ENCODE assay signal across 12 cellular contexts in the genomic region with DNA sequence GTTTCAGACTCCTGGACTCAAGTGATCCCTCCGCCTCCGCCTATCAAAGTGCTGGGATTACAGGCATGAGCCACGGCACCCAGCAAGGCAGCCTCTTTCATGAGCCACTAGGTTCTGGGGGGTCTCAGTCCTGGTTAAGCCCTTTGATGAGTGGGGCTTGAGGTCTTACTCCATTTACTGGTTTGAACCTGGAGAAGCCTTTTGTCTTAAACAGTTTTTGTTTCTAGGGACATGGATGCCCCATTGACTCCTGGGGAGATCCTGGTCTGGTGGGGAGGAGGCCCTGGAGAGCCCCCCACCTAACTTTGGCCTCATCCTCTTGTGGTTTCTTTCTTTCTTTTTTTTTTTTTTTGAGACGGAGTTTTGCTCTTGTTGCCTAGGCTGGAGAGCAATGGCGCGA. TPM values are rescaled to one million over a fixed set of nuclear protein-coding genes. Genes with fewer than 3 reads are reported as not detected.
DNase-seq lines count a peak whose midpoint lies in the region; ATAC-seq and TF ChIP-seq lines count a peak whose summit lies in the region.
"Had no signal": no experiment of that assay in that cellular context is flagged by ENCODE, and none has a peak within 500 bp of the region (broad histone marks: within the 10 kb centered on the region; RNA-seq: fewer than 3 reads in every experiment).

No MANE protein-coding gene starts in this region.

- POLR2A ChIA-PET in activated CD4-positive, alpha-beta T cell treated with anti-CD3 and anti-CD28 coated beads for 36 hours (lab: Charles Lee), result no interaction called here

- CTCF ChIA-PET in activated CD4-positive, alpha-beta T cell treated with anti-CD3 and anti-CD28 coated beads for 36 hours (lab: Charles Lee), result no interaction called here

- H3K79me2 ChIP-seq in Loucy (ENCODE audit: insufficient read depth, low read length), result peaks cover 97% of the 10 kb centered on the region

- H2AFZ ChIP-seq in Loucy (ENCODE audit: low read length), result no peak overlapping the region

- no peaks in the 10 kb centered on the region for H3K9me3 Mint-ChIP-seq in activated CD4-positive, alpha-beta T cell treated with anti-CD3 and anti-CD28 coated beads for 36 hours (ENCODE audit: low read depth)
- no peaks in the 10 kb centered on the region for H3K9me3 Mint-ChIP-seq in effector memory CD8-positive, alpha-beta T cell

- no peak for ATAC-seq in activated CD4-positive, alpha-beta T cell treated with anti-CD3 and anti-CD28 coated beads for 36 hours
- ATAC-seq in effector memory CD8-positive, alpha-beta T cell (replicated peaks), result no peak
- ATAC-seq in psoas muscle (no peak), HG02840 (IDR thresholded peaks at IDR 0.05; ENCODE audit: low FRiP score, unreplicated experiment) (no peak), GM18502 (IDR thresholded peaks at IDR 0.05; ENCODE audit: poor library complexity, unreplicated experiment) (no peak)
- ATAC-seq: left lung had no signal

- intact Hi-C loops in activated CD4-positive, alpha-beta T cell treated with anti-CD3 and anti-CD28 coated beads for 36 hours (cut with DNase I, micrococcal nuclease), result no loop called here
- intact Hi-C loops in psoas muscle (cut with DNase I), result no loop called here
- intact Hi-C loops in testis (cut with DNase I; ENCODE audit: low total_unique reads), result no loop called here

- H3K4me1 ChIP-seq in Loucy (ENCODE audit: insufficient read depth, low read length, poor library complexity, severe bottlenecking) (peaks cover 68% of the 10 kb centered on the region), psoas muscle (peaks cover 100% of the 10 kb centered on the region), testis (peaks cover 79% of the 10 kb centered on the region)

- TF ChIP-seq CTCF in Loucy (conservative IDR thresholded peaks at IDR 0.05; ENCODE audit: low read length) (no peak), psoas muscle (IDR thresholded peaks at IDR 0.05) (no peak), testis (IDR thresholded peaks at IDR 0.05) (no peak)

- H3K9ac ChIP-seq in Loucy (ENCODE audit: low read depth, low read length, poor library complexity, severe bottlenecking), result no peak overlapping the region

- 75 to 91% (median 87%) methylated on average over 6 of the region's 6 CpGs for WGBS in psoas muscle, 3 donors
- WGBS in testis, 2 donors, result 86 to 87% methylated on average over 6 of the region's 6 CpGs

- H3K27me3 ChIP-seq in Loucy (ENCODE audit: insufficient read depth, low read length, poor library complexity, severe bottlenecking), result no peaks in the 10 kb centered on the region
- H3K27me3 ChIP-seq in psoas muscle (ENCODE audit: insufficient read depth in 3 of 3, low read length in 2 of 3), result no peaks in the 10 kb centered on the region
- no peaks in the 10 kb centered on the region for H3K27me3 ChIP-seq in testis
- H3K27me3 ChIP-seq: left lung had no signal

- H3F3A ChIP-seq in Loucy (ENCODE audit: low read depth), result peaks cover 12% of the 10 kb centered on the region

- H3K4me1 Mint-ChIP-seq in activated CD4-positive, alpha-beta T cell treated with anti-CD3 and anti-CD28 coated beads for 36 hours, result peaks cover 91% of the 10 kb centered on the region
- H3K4me1 Mint-ChIP-seq in effector memory CD8-positive, alpha-beta T cell (ENCODE audit: low read depth in 2 of 2), result peaks cover 72 to 78% of the 10 kb centered on the region in 2 donors

- H3K9me3 ChIP-seq in Loucy (ENCODE audit: insufficient read depth, low read depth, low read length) (no peaks in the 10 kb centered on the region), psoas muscle (no peaks in the 10 kb centered on the region), testis (no peaks in the 10 kb centered on the region)
- H3K9me3 ChIP-seq: left lung, thoracic aorta had no signal

- DNase-seq in activated CD4-positive, alpha-beta T cell treated with anti-CD3 and anti-CD28 coated beads for 36 hours, result no peak
- DNase-seq in activated CD4-positive, alpha-beta T cell treated with anti-CD3 and anti-CD28 coated beads for 4 hours, result no peak
- no peak for DNase-seq in effector memory CD8-positive, alpha-beta T cell
- no peak for DNase-seq in psoas muscle
- no peak for DNase-seq in testis
- DNase-seq: NCI-H1694, NCI-H446 had no signal

- H3K27me3 Mint-ChIP-seq in activated CD4-positive, alpha-beta T cell treated with anti-CD3 and anti-CD28 coated beads for 36 hours, result no peaks in the 10 kb centered on the region
- no peaks in the 10 kb centered on the region for H3K27me3 Mint-ChIP-seq in effector memory CD8-positive, alpha-beta T cell

- H4K20me1 ChIP-seq in Loucy (ENCODE audit: insufficient read depth, low read length, poor library complexity, severe bottlenecking), result peaks cover 94% of the 10 kb centered on the region

- TF ChIP-seq POLR2A in testis (IDR thresholded peaks at IDR 0.05), result no peak

- H3K4me3 ChIP-seq in Loucy (ENCODE audit: low read length, poor library complexity, severe bottlenecking), result no peak overlapping the region
- no peak overlapping the region for H3K4me3 ChIP-seq in psoas muscle
- H3K4me3 ChIP-seq in testis, result no peak overlapping the region
- H3K4me3 ChIP-seq: left lung, thoracic aorta had no signal

- H3K4me3 Mint-ChIP-seq in activated CD4-positive, alpha-beta T cell treated with anti-CD3 and anti-CD28 coated beads for 36 hours, result no peak overlapping the region
- peak overlapping the region; percentile 59 to 85 for H3K4me3 Mint-ChIP-seq in effector memory CD8-positive, alpha-beta T cell

- H3K4me2 ChIP-seq in Loucy (ENCODE audit: low read depth, low read length, poor library complexity, severe bottlenecking), result peak overlapping the region; percentile 94

- H3K9me2 ChIP-seq in Loucy (replicated peaks; ENCODE audit: low read depth, low read length), result no peaks in the 10 kb centered on the region

- H3K36me3 ChIP-seq in Loucy (ENCODE audit: insufficient read depth, low read length) (peaks cover 18% of the 10 kb centered on the region; the same call in 1 of the 2 replicates), psoas muscle (ENCODE audit: insufficient read depth in 1 of 2, low read depth in 1 of 2) (no peaks in the 10 kb centered on the region), testis (ENCODE audit: low read depth, missing control alignments) (no peaks in the 10 kb centered on the region)
- H3K36me3 ChIP-seq: left lung, thoracic aorta had no signal

- H3K27ac ChIP-seq in psoas muscle, result peak overlapping the region; percentile 90
- no peak overlapping the region for H3K27ac ChIP-seq in testis

- peak overlapping the region; percentile 48 for H3K27ac Mint-ChIP-seq in activated CD4-positive, alpha-beta T cell treated with anti-CD3 and anti-CD28 coated beads for 36 hours
- H3K27ac Mint-ChIP-seq in effector memory CD8-positive, alpha-beta T cell, result peak overlapping the region in 1 of 2 donors; percentile 96

- H3K36me3 Mint-ChIP-seq in activated CD4-positive, alpha-beta T cell treated with anti-CD3 and anti-CD28 coated beads for 36 hours (ENCODE audit: low read depth), result peaks cover 33% of the 10 kb centered on the region
- H3K36me3 Mint-ChIP-seq in effector memory CD8-positive, alpha-beta T cell (ENCODE audit: insufficient read depth), result peaks cover 56% of the 10 kb centered on the region

RNA-seq across cellular contexts. Expression of a gene that starts 6.7 kb away (rescaled TPM):
- total RNA-seq in activated CD4-positive, alpha-beta T cell treated with anti-CD3 and anti-CD28 coated beads for 36 hours, result 100 to 1,000 TPM; 151 to 184 TPM
- total RNA-seq in psoas muscle (100 to 1,000 TPM in 1 of 4 donors, 10 to 100 TPM in 3; 63.6 to 114 (median 78.7) TPM), testis (100 to 1,000 TPM; 175 to 213 TPM)
- polyA plus RNA-seq in psoas muscle (10 to 100 TPM; 22.7 to 42.1 (median 27.5) TPM), testis (ENCODE audit: insufficient read depth, low read depth, low replicate concordance) (111 TPM)
